2 cellular contexts compared by ENCODE assay signal in genomic region chr5:1219098-1219767, GRCh38.
A peak's percentile ranks its signal among the peaks of the same experiment; 100 is the strongest.
TF ChIP-seq lines count a peak whose summit lies in the region.

No MANE protein-coding gene starts in this region.

TF ChIP-seq in HepG2, 621 proteins besides CTCF, POLR2A, EP300 and RAD21:
- TF ChIP-seq TSC22D2 (CRISPR knock-in tag; IDR thresholded peaks at IDR 0.05; ENCODE audit: borderline replicate concordance) (no peak), SRSF4 (IDR thresholded peaks at IDR 0.05; ENCODE audit: low read depth, low read length, poor library complexity, severe bottlenecking) (no peak), CBX2 (IDR thresholded peaks at IDR 0.05; ENCODE audit: low read depth, low read length) (no peak), CBX2 (CRISPR knock-in tag; IDR thresholded peaks at IDR 0.05; ENCODE audit: low read depth) (no peak), EZH2 (conservative IDR thresholded peaks at IDR 0.05; ENCODE audit: low read depth, low read length) (peak; percentile 62; the same call in 1 of the 2 replicates), SSRP1 (CRISPR knock-in tag; IDR thresholded peaks at IDR 0.05) (no peak), ZBTB21 (CRISPR knock-in tag; IDR thresholded peaks at IDR 0.05) (no peak), ZNF773 (CRISPR knock-in tag; IDR thresholded peaks at IDR 0.05; ENCODE audit: borderline replicate concordance) (no peak)
- TF ChIP-seq, protein P1, sequence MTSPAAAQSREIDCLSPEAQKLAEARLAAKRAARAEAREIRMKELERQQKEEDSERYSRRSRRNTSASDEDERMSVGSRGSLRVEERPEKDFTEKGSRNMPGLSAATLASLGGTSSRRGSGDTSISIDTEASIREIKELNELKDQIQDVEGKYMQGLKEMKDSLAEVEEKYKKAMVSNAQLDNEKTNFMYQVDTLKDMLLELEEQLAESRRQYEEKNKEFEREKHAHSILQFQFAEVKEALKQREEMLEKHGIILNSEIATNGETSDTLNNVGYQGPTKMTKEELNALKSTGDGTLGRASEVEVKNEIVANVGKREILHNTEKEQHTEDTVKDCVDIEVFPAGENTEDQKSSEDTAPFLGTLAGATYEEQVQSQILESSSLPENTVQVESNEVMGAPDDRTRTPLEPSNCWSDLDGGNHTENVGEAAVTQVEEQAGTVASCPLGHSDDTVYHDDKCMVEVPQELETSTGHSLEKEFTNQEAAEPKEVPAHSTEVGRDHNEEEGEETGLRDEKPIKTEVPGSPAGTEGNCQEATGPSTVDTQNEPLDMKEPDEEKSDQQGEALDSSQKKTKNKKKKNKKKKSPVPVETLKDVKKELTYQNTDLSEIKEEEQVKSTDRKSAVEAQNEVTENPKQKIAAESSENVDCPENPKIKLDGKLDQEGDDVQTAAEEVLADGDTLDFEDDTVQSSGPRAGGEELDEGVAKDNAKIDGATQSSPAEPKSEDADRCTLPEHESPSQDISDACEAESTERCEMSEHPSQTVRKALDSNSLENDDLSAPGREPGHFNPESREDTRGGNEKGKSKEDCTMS (CRISPR knock-in tag; conservative IDR thresholded peaks at IDR 0.05): no peak

TF ChIP-seq in K562, 482 proteins besides CTCF, POLR2A, EP300 and RAD21:
- TF ChIP-seq POLR2G (IDR thresholded peaks at IDR 0.05; ENCODE audit: low read depth, low read length): peak; percentile 19; the same call in 1 of the 2 replicates
- TF ChIP-seq ZNF253 (CRISPR knock-in tag; conservative IDR thresholded peaks at IDR 0.05): no peak
- TF ChIP-seq MCM7 (IDR thresholded peaks at IDR 0.05): no peak
